ENCODE assay signal across 23 cellular contexts in genomic region chr16:47026492-47026891, GRCh38.
"Had no signal": no experiment of that assay in that cellular context is flagged by ENCODE, and none has a peak within 500 bp of the region (broad histone marks: within the 10 kb centered on the region; RNA-seq: fewer than 3 reads in every experiment).

No MANE protein-coding gene starts in this region.

- H3K36me3 Mint-ChIP-seq: naive B cell; stimulated activated effector memory CD8-positive, alpha-beta T cell treated with anti-CD3 and anti-CD28 coated beads, Interleukin-12 subunit alpha, Interleukin-12 subunit beta, amount 100 ng/mL, for 72 hours; type B pancreatic cell had no signal

- H3K4me1 ChIP-seq: colonic mucosa, right atrium auricular region, suprapubic skin, uterus had no signal

- ATAC-seq: left colon; left ventricle myocardium superior; stimulated activated effector memory CD8-positive, alpha-beta T cell treated with anti-CD3 and anti-CD28 coated beads, Interleukin-12 subunit alpha, Interleukin-12 subunit beta, amount 100 ng/mL, for 72 hours; stimulated activated naive CD8-positive, alpha-beta T cell treated with anti-CD3 and anti-CD28 coated beads, Interleukin-15, Interleukin-2, amounts not matched to agents 100 U/mL and 50 U/mL, for 24 hours had no signal

- H3K4me3 Mint-ChIP-seq: naive B cell; nephron; stimulated activated effector memory CD8-positive, alpha-beta T cell treated with anti-CD3 and anti-CD28 coated beads, Interleukin-12 subunit alpha, Interleukin-12 subunit beta, amount 100 ng/mL, for 72 hours; type B pancreatic cell had no signal

- H3K79me2 ChIP-seq: hepatocyte had no signal

- H3K36me3 ChIP-seq: colonic mucosa, right atrium auricular region, suprapubic skin, thyroid gland, uterus had no signal

- H3K27me3 ChIP-seq: colonic mucosa, hepatocyte, right atrium auricular region, suprapubic skin, thyroid gland, uterus had no signal

- H3K4me2 ChIP-seq: hepatocyte had no signal

- H3K9me3 ChIP-seq: colonic mucosa, right atrium auricular region, suprapubic skin, thyroid gland, uterus had no signal

- H3K27me3 Mint-ChIP-seq: naive B cell, type B pancreatic cell had no signal

- H3K4me3 ChIP-seq: colonic mucosa, hepatocyte, lung, right atrium auricular region, suprapubic skin, thyroid gland, uterus had no signal

- H2AFZ ChIP-seq: hepatocyte had no signal

- H3K9me3 Mint-ChIP-seq: naive B cell; nephron; stimulated activated effector memory CD8-positive, alpha-beta T cell treated with anti-CD3 and anti-CD28 coated beads, Interleukin-12 subunit alpha, Interleukin-12 subunit beta, amount 100 ng/mL, for 72 hours; type B pancreatic cell had no signal

- FAIRE-seq: endothelial cell of umbilical vein, small intestine had no signal

- H3K27ac ChIP-seq: colonic mucosa, hepatocyte, right atrium auricular region, suprapubic skin, thyroid gland, uterus had no signal

- DNase-seq: colonic mucosa; dermis blood vessel endothelial cell; erythroblast; foreskin melanocyte; head of caudate nucleus; left colon; left ventricle myocardium superior; mesenchymal stem cell; naive B cell; small intestine; stimulated activated CD4-positive, alpha-beta T cell treated with anti-CD3 and anti-CD28 coated beads, Interleukin-4, amount 100 ng/mL, for 1 hour; stimulated activated CD8-positive, alpha-beta memory T cell treated with anti-CD3 and anti-CD28 coated beads, Interleukin-4, amount 100 ng/mL, for 48 hours; stimulated activated naive CD8-positive, alpha-beta T cell treated with anti-CD3 and anti-CD28 coated beads, Interleukin-15, Interleukin-2, amounts not matched to agents 100 U/mL and 50 U/mL, for 24 hours; thyroid gland; uterus had no signal

- H3K4me1 Mint-ChIP-seq: nephron; stimulated activated effector memory CD8-positive, alpha-beta T cell treated with anti-CD3 and anti-CD28 coated beads, Interleukin-12 subunit alpha, Interleukin-12 subunit beta, amount 100 ng/mL, for 72 hours had no signal

- H3K27ac Mint-ChIP-seq: naive B cell; nephron; stimulated activated effector memory CD8-positive, alpha-beta T cell treated with anti-CD3 and anti-CD28 coated beads, Interleukin-12 subunit alpha, Interleukin-12 subunit beta, amount 100 ng/mL, for 72 hours; type B pancreatic cell had no signal
